19 cellular contexts compared by ENCODE assay signal in the genomic region with DNA sequence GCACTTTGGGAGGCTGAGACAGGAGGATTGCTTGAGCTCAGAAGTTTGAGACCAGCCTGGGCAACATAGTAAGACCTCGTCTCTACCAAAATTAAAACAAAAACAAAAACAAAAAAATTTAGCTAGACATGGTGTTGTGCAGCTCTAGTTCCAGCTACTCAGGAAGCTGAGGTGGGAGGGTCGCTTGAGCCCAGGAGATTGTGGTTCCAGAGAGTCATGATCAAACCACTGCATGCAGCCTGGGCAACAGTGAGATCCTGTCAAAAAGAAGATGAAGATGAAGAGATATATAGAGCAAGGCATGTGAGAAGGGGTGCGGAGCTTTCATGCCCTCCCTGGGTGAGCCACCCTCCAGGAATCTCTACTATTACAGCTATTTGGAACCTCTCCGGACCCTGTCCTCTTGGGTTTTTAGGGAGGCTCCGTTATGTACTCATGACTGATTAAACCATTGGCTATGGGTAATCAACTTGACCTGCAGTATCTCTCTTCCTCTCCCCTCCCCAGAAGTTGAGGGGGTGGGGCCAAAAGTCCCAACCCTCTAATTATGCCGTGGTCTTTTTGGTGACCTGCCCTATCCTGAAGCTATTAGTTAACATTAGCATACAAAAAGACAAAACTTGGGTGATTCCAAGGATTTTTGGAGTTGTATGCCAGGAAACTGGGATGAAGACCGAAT. TPM values are rescaled to one million over a fixed set of nuclear protein-coding genes. Genes with fewer than 3 reads are reported as not detected.
DNase-seq lines count a peak whose midpoint lies in the region; ATAC-seq, FAIRE-seq and TF ChIP-seq lines count a peak whose summit lies in the region.
"Had no signal": no experiment of that assay in that cellular context is flagged by ENCODE, and none has a peak within 500 bp of the region (broad histone marks: within the 10 kb centered on the region; RNA-seq: fewer than 3 reads in every experiment).

No MANE protein-coding gene starts in this region.

- H3K27me3 Mint-ChIP-seq in CD4-positive, alpha-beta memory T cell: no peaks in the 10 kb centered on the region
- H3K27me3 Mint-ChIP-seq in activated T-helper 2 cell treated with anti-CD3 and anti-CD28 coated beads, Interferon-gamma antibody, Interleukin-2, Interleukin-4, amounts not matched to agents 10 μg/mL and 5 μg/mL and 100 μg/mL, durations not matched to agents 14 hours and 24 hours and 36 hours (ENCODE audit: low read depth): no peaks in the 10 kb centered on the region
- H3K27me3 Mint-ChIP-seq in immature natural killer cell (ENCODE audit: low read depth in 3 of 3): no peaks in the 10 kb centered on the region

- no peaks in the 10 kb centered on the region for H3K9me3 Mint-ChIP-seq in CD4-positive, alpha-beta memory T cell
- H3K9me3 Mint-ChIP-seq in activated T-helper 2 cell treated with anti-CD3 and anti-CD28 coated beads, Interferon-gamma antibody, Interleukin-2, Interleukin-4, amounts not matched to agents 10 μg/mL and 5 μg/mL and 100 μg/mL, durations not matched to agents 14 hours and 24 hours and 36 hours: no peaks in the 10 kb centered on the region
- H3K9me3 Mint-ChIP-seq in immature natural killer cell: no peaks in the 10 kb centered on the region

- no peak for FAIRE-seq in pancreas (lab: Jason Lieb, UNC)

- H3K4me3 ChIP-seq in CD4-positive, alpha-beta memory T cell (ENCODE audit: low read length in 2 of 2): no peak overlapping the region
- H3K4me3 ChIP-seq in ovary (no peak overlapping the region), pancreas (no peak overlapping the region)
- H3K4me3 ChIP-seq: BLaER1 treated with 17β-estradiol and CSF1 and Interleukin-3, amounts not matched to agents 10 nM and 100 nM; hepatocyte; prostate gland; tibial artery had no signal

- peaks cover 30 to 51% of the 10 kb centered on the region in 2 donors for H3K36me3 Mint-ChIP-seq in CD4-positive, alpha-beta memory T cell
- peaks cover 73% of the 10 kb centered on the region for H3K36me3 Mint-ChIP-seq in activated T-helper 2 cell treated with anti-CD3 and anti-CD28 coated beads, Interferon-gamma antibody, Interleukin-2, Interleukin-4, amounts not matched to agents 10 μg/mL and 5 μg/mL and 100 μg/mL, durations not matched to agents 14 hours and 24 hours and 36 hours (ENCODE audit: low read depth)
- H3K36me3 Mint-ChIP-seq in immature natural killer cell: peaks cover 13 to 24% (median 15%) of the 10 kb centered on the region in 3 donors

- no peak for TF ChIP-seq POLR2A in ovary (IDR thresholded peaks at IDR 0.05)

- ATAC-seq in GM21526 (IDR thresholded peaks at IDR 0.05; ENCODE audit: low FRiP score, unreplicated experiment) (no peak), pancreas (no peak), HG03432 (IDR thresholded peaks at IDR 0.05; ENCODE audit: unreplicated experiment) (no peak)
- ATAC-seq: esophagus mucosa, left colon had no signal

- POLR2A ChIA-PET in CD4-positive, alpha-beta memory T cell (lab: Charles Lee; ENCODE audit: partially characterized antibody): interaction anchor here (0.6 to 2.6 kb wide), 7 partner anchors 8 to 69 kb away, joined by 3 to 20 read pairs (median 5); a partner anchor contains a TSS

- no peaks in the 10 kb centered on the region for H3K27me3 ChIP-seq in CD4-positive, alpha-beta memory T cell (ENCODE audit: insufficient read depth, low read length)
- no peaks in the 10 kb centered on the region for H3K27me3 ChIP-seq in ovary
- no peaks in the 10 kb centered on the region for H3K27me3 ChIP-seq in pancreas
- H3K27me3 ChIP-seq: BLaER1 treated with 17β-estradiol and CSF1 and Interleukin-3, amounts not matched to agents 10 nM and 100 nM; hepatocyte; tibial artery had no signal

- CTCF ChIA-PET in CD4-positive, alpha-beta memory T cell (lab: Charles Lee; ENCODE audit: partially characterized antibody): interaction anchor here (0.9 to 1.5 kb wide), 4 partner anchors 9 to 490 kb away, joined by 3 to 6 read pairs (median 4); a partner anchor contains a TSS

- H3K4me1 Mint-ChIP-seq in CD4-positive, alpha-beta memory T cell: peaks cover 19 to 39% (median 28%) of the 10 kb centered on the region in 4 donors
- peaks cover 30% of the 10 kb centered on the region for H3K4me1 Mint-ChIP-seq in activated T-helper 2 cell treated with anti-CD3 and anti-CD28 coated beads, Interferon-gamma antibody, Interleukin-2, Interleukin-4, amounts not matched to agents 10 μg/mL and 5 μg/mL and 100 μg/mL, durations not matched to agents 14 hours and 24 hours and 36 hours (ENCODE audit: low read depth)
- peaks cover 15 to 25% of the 10 kb centered on the region in 2 donors for H3K4me1 Mint-ChIP-seq in immature natural killer cell

- no peak for TF ChIP-seq EP300 in ovary (IDR thresholded peaks at IDR 0.05)

- WGBS in ovary, 3 donors: 70 to 87% (median 82%) methylated on average over 7 of the region's 7 CpGs
- 92% methylated on average over 7 of the region's 7 CpGs for WGBS in pancreas, 2 donors

- intact Hi-C loops in CD4-positive, alpha-beta memory T cell (cut with micrococcal nuclease): no loop called here
- intact Hi-C loops in activated T-helper 2 cell treated with anti-CD3 and anti-CD28 coated beads, Interferon-gamma antibody, Interleukin-2, Interleukin-4, amounts not matched to agents 10 μg/mL and 5 μg/mL and 100 μg/mL, durations not matched to agents 14 hours and 24 hours and 36 hours (cut with micrococcal nuclease): no loop called here
- intact Hi-C loops in ovary (cut with DNase I): no loop called here
- intact Hi-C loops in pancreas (cut with DNase I): no loop called here

- peak overlapping the region; percentile 61 to 92 (median 91) for H3K27ac Mint-ChIP-seq in CD4-positive, alpha-beta memory T cell
- H3K27ac Mint-ChIP-seq in activated T-helper 2 cell treated with anti-CD3 and anti-CD28 coated beads, Interferon-gamma antibody, Interleukin-2, Interleukin-4, amounts not matched to agents 10 μg/mL and 5 μg/mL and 100 μg/mL, durations not matched to agents 14 hours and 24 hours and 36 hours: peak overlapping the region; percentile 71
- peak overlapping the region; percentile 60 to 93 (median 84) for H3K27ac Mint-ChIP-seq in immature natural killer cell

- peak overlapping the region; percentile 6 for H3K27ac ChIP-seq in CD4-positive, alpha-beta memory T cell (ENCODE audit: low read depth, low read length)
- H3K27ac ChIP-seq in ovary (no peak overlapping the region), pancreas (no peak overlapping the region)
- H3K27ac ChIP-seq: BLaER1 treated with 17β-estradiol and CSF1 and Interleukin-3, amounts not matched to agents 10 nM and 100 nM; hepatocyte; prostate gland; RWPE1; tibial artery had no signal

- H3K4me1 ChIP-seq in CD4-positive, alpha-beta memory T cell (ENCODE audit: insufficient read depth, low read length): peaks cover 27% of the 10 kb centered on the region
- H3K4me1 ChIP-seq in ovary (ENCODE audit: insufficient read depth) (no peaks in the 10 kb centered on the region), pancreas (no peaks in the 10 kb centered on the region)
- H3K4me1 ChIP-seq: BLaER1 treated with 17β-estradiol and CSF1 and Interleukin-3, amounts not matched to agents 10 nM and 100 nM; prostate gland; tibial artery had no signal

- TF ChIP-seq CTCF in ovary (IDR thresholded peaks at IDR 0.05) (no peak), pancreas (IDR thresholded peaks at IDR 0.05) (no peak)

- H3K9me3 ChIP-seq in CD4-positive, alpha-beta memory T cell (ENCODE audit: control insufficient read depth in 1 of 2, low read length in 2 of 2): no peaks in the 10 kb centered on the region
- H3K9me3 ChIP-seq in ovary (no peaks in the 10 kb centered on the region), pancreas (no peaks in the 10 kb centered on the region)
- H3K9me3 ChIP-seq: BLaER1 treated with 17β-estradiol and CSF1 and Interleukin-3, amounts not matched to agents 10 nM and 100 nM; prostate gland; tibial artery had no signal

- peak; percentile 26 to 50 (median 34) for DNase-seq in CD4-positive, alpha-beta memory T cell
- DNase-seq in HCEC 1CT (peak; percentile 57), immature natural killer cell (peak in 2 of 3 donors; percentile 8 to 15), ovary (no peak), pancreas (no peak)
- DNase-seq in activated T-helper 2 cell treated with anti-CD3 and anti-CD28 coated beads, Interferon-gamma antibody, Interleukin-2, Interleukin-4, amounts not matched to agents 10 μg/mL and 5 μg/mL and 100 μg/mL, durations not matched to agents 14 hours and 24 hours and 36 hours (ENCODE audit: low spot score): peak; percentile 58
- DNase-seq: amygdala, cortex of kidney, left colon, T-helper 9 cell, tibial artery had no signal

- peak overlapping the region; percentile 25 to 82 (median 70) for H3K4me3 Mint-ChIP-seq in CD4-positive, alpha-beta memory T cell
- H3K4me3 Mint-ChIP-seq in activated T-helper 2 cell treated with anti-CD3 and anti-CD28 coated beads, Interferon-gamma antibody, Interleukin-2, Interleukin-4, amounts not matched to agents 10 μg/mL and 5 μg/mL and 100 μg/mL, durations not matched to agents 14 hours and 24 hours and 36 hours (ENCODE audit: low read depth): peak overlapping the region; percentile 28
- peak overlapping the region; percentile 34 to 69 (median 52) for H3K4me3 Mint-ChIP-seq in immature natural killer cell

- H3K36me3 ChIP-seq in CD4-positive, alpha-beta memory T cell (ENCODE audit: insufficient read depth, low read length): peaks cover 34% of the 10 kb centered on the region
- no peaks in the 10 kb centered on the region for H3K36me3 ChIP-seq in ovary
- peaks cover 3 to 23% (median 5%) of the 10 kb centered on the region in 3 donors for H3K36me3 ChIP-seq in pancreas

RNA-seq across cellular contexts. Expression of a gene that starts 9.0 kb away (rescaled TPM):
- total RNA-seq in CD4-positive, alpha-beta memory T cell: 10 to 100 TPM; 27.1 to 31.9 TPM
- 10 to 100 TPM in 1 of 2 donors, 1 to 10 TPM in 1; 8.2 to 23.2 TPM for polyA plus RNA-seq in CD4-positive, alpha-beta memory T cell
- 35.7 and 44.5 TPM in 2 replicates for total RNA-seq in activated T-helper 2 cell treated with anti-CD3 and anti-CD28 coated beads, Interferon-gamma antibody, Interleukin-2, Interleukin-4, amounts not matched to agents 10 μg/mL and 5 μg/mL and 100 μg/mL, durations not matched to agents 14 hours and 24 hours and 36 hours
- polyA plus RNA-seq in immature natural killer cell: 10 to 100 TPM in 1 of 3 donors, 1 to 10 TPM in 1, not detected in 1; 3.9 to 16.8 TPM
- 10 to 100 TPM in 3 of 7 donors, 1 to 10 TPM in 4; 4.6 to 14.1 (median 8.6) TPM for total RNA-seq in ovary
- 10 to 100 TPM in 1 of 2 donors, 1 to 10 TPM in 1; 5.2 to 15.5 TPM for polyA plus RNA-seq in ovary
- total RNA-seq in pancreas: 10 to 100 TPM in 2 of 6 donors, 1 to 10 TPM in 4; 6.1 to 12.6 (median 9.0) TPM
- polyA plus RNA-seq in pancreas: 1 to 10 TPM; 1.9 to 2.2 TPM

RNA-seq across cellular contexts. Expression of a gene that starts 9.2 kb away (rescaled TPM):
- total RNA-seq in CD4-positive, alpha-beta memory T cell: 10 to 100 TPM; 42.2 to 43.4 TPM
- polyA plus RNA-seq in CD4-positive, alpha-beta memory T cell: 10 to 100 TPM in 1 of 2 donors, 1 to 10 TPM in 1; 5.2 to 10.7 TPM
- total RNA-seq in activated T-helper 2 cell treated with anti-CD3 and anti-CD28 coated beads, Interferon-gamma antibody, Interleukin-2, Interleukin-4, amounts not matched to agents 10 μg/mL and 5 μg/mL and 100 μg/mL, durations not matched to agents 14 hours and 24 hours and 36 hours: 114 and 119 TPM in 2 replicates
- polyA plus RNA-seq in immature natural killer cell (10 to 100 TPM in 1 of 3 donors, 1 to 10 TPM in 2; 5.4 to 14.1 (median 9.1) TPM), ovary (10 to 100 TPM in 1 of 2 donors, 1 to 10 TPM in 1; 6.8 to 24.5 TPM), pancreas (10 to 100 TPM; 13.6 to 19.5 TPM)
- total RNA-seq in ovary (10 to 100 TPM in 6 of 7 donors, 1 to 10 TPM in 1; 9.8 to 41.8 (median 27.6) TPM), pancreas (10 to 100 TPM; 18.1 to 25.7 (median 22.9) TPM)

RNA-seq across cellular contexts. Expression of a gene that starts 44.0 kb away (rescaled TPM):
- total RNA-seq in CD4-positive, alpha-beta memory T cell: 10 to 100 TPM; 82.3 to 85.0 TPM
- 1 to 10 TPM in 1 of 2 donors, under 1 TPM in 1; 0.83 to 3.7 TPM for polyA plus RNA-seq in CD4-positive, alpha-beta memory T cell
- 71.7 and 78.4 TPM in 2 replicates for total RNA-seq in activated T-helper 2 cell treated with anti-CD3 and anti-CD28 coated beads, Interferon-gamma antibody, Interleukin-2, Interleukin-4, amounts not matched to agents 10 μg/mL and 5 μg/mL and 100 μg/mL, durations not matched to agents 14 hours and 24 hours and 36 hours
- polyA plus RNA-seq in immature natural killer cell (1 to 10 TPM; 3.6 to 4.9 (median 4.3) TPM), ovary (10 to 100 TPM; 28.8 to 31.9 TPM), pancreas (10 to 100 TPM; 53.0 to 63.0 TPM)
- total RNA-seq in ovary (10 to 100 TPM; 24.9 to 60.4 (median 36.5) TPM), pancreas (10 to 100 TPM; 23.6 to 57.5 (median 29.8) TPM)

RNA-seq across cellular contexts. Expression of a gene that starts 50.6 kb away (rescaled TPM):
- total RNA-seq in CD4-positive, alpha-beta memory T cell: 10 to 100 TPM; 31.7 to 33.0 TPM
- polyA plus RNA-seq in CD4-positive, alpha-beta memory T cell: 10 to 100 TPM; 23.6 to 25.1 TPM
- total RNA-seq in activated T-helper 2 cell treated with anti-CD3 and anti-CD28 coated beads, Interferon-gamma antibody, Interleukin-2, Interleukin-4, amounts not matched to agents 10 μg/mL and 5 μg/mL and 100 μg/mL, durations not matched to agents 14 hours and 24 hours and 36 hours: 35.4 and 38.4 TPM in 2 replicates
- 10 to 100 TPM; 23.7 to 30.4 (median 28.3) TPM for polyA plus RNA-seq in immature natural killer cell
- total RNA-seq in ovary: 10 to 100 TPM; 11.9 to 28.4 (median 16.8) TPM
- polyA plus RNA-seq in ovary: 10 to 100 TPM; 16.0 to 23.9 TPM
- 10 to 100 TPM in 4 of 6 donors, 1 to 10 TPM in 2; 6.5 to 11.8 (median 10.1) TPM for total RNA-seq in pancreas
- 10 to 100 TPM in 1 of 2 donors, 1 to 10 TPM in 1; 9.1 to 18.6 TPM for polyA plus RNA-seq in pancreas

RNA-seq across cellular contexts. Expression of a gene that starts 59.8 kb away (rescaled TPM):
- not detected for total RNA-seq in CD4-positive, alpha-beta memory T cell
- 1 to 10 TPM in 1 of 2 donors, under 1 TPM in 1; 0.71 to 1.3 TPM for polyA plus RNA-seq in CD4-positive, alpha-beta memory T cell
- total RNA-seq in activated T-helper 2 cell treated with anti-CD3 and anti-CD28 coated beads, Interferon-gamma antibody, Interleukin-2, Interleukin-4, amounts not matched to agents 10 μg/mL and 5 μg/mL and 100 μg/mL, durations not matched to agents 14 hours and 24 hours and 36 hours: not detected in 2 replicates
- polyA plus RNA-seq in immature natural killer cell (under 1 TPM; 0.55 to 0.86 (median 0.76) TPM), ovary (under 1 TPM; 0.25 to 0.70 TPM), pancreas (1 to 10 TPM in 1 of 2 donors, under 1 TPM in 1; 0.08 to 1.1 TPM)
- total RNA-seq in ovary (1 to 10 TPM in 1 of 7 donors, under 1 TPM in 5, not detected in 1; 0.20 to 4.7 (median 0.44) TPM), pancreas (under 1 TPM in 3 of 6 donors, not detected in 3; 0.06 to 0.16 (median 0.12) TPM)
- total RNA-seq: activated CD8-positive, alpha-beta memory T cell treated with anti-CD3 and anti-CD28 coated beads for 36 hours; esophagus mucosa had no signal

Comparison
In these comparisons a context has a peak if more than half of its experiments do, and no peak if none do; other contexts are left out.
1. DNase-seq: peak in CD4-positive, alpha-beta memory T cell (5 of 5), HCEC 1CT (single experiment), activated T-helper 2 cell treated with anti-CD3 and anti-CD28 coated beads, Interferon-gamma antibody, Interleukin-2, Interleukin-4, amounts not matched to agents 10 μg/mL and 5 μg/mL and 100 μg/mL, durations not matched to agents 14 hours and 24 hours and 36 hours (single experiment) and immature natural killer cell (2 of 3); none in ovary (0 of 5) and pancreas (0 of 6).
2. Peak in every context shown above with its lines, with median percentiles within 50 percentile points of each other: H3K27ac Mint-ChIP-seq and H3K4me3 Mint-ChIP-seq.